ENCODE assay signal across 16 cellular contexts in the genomic region with DNA sequence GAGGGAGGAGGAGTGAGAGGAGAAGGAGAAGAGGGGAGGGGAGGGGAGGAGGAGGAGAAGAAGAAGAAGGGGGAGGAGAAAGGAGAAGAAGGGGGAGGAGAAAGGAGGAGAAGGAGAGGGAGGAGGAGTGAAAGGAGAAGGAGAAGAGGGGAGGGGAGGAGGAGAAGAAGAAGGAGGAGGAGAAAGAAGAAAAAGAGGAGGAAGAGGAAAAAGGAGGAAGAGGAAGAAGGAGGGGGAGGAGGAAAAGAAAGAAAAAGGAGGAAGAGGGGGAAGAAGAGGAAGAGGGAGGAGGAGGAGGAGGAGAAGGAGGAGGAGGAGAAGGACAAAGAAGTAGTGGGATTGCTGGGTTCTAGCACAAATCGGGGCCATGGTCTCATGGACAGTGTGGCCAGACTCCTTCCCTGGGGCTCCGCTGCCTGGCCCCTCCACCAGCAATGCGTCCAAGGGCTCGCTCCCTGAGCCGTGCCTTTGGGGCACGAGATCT. TPM values are rescaled to one million over a fixed set of nuclear protein-coding genes. Genes with fewer than 3 reads are reported as not detected.
DNase-seq lines count a peak whose midpoint lies in the region; ATAC-seq and TF ChIP-seq lines count a peak whose summit lies in the region.
"Had no signal": no experiment of that assay in that cellular context is flagged by ENCODE, and none has a peak within 500 bp of the region (broad histone marks: within the 10 kb centered on the region; RNA-seq: fewer than 3 reads in every experiment).

No MANE protein-coding gene starts in this region.

- TF ChIP-seq CTCF in Panc1 (IDR thresholded peaks at IDR 0.05) (no peak), fibroblast of lung (conservative IDR thresholded peaks at IDR 0.05 in 1 of 2, IDR thresholded peaks at IDR 0.05 in 1 of 2; ENCODE audit: low read depth in 1 of 2, low read length in 2 of 2) (no peak), vagina (IDR thresholded peaks at IDR 0.05) (no peak)

- CTCF ChIA-PET in Panc1 (lab: Charles Lee): interaction anchor here (0.6 kb wide), 1 partner anchor 19 kb away, joined by 4 read pairs; no protein-coding TSS in a partner anchor

- H3K4me1 ChIP-seq in Panc1 (ENCODE audit: control insufficient read depth, insufficient read depth, low read length) (peaks cover 14% of the 10 kb centered on the region), fibroblast of lung (ENCODE audit: control insufficient read depth, extremely low read depth, insufficient read depth, low read length) (no peaks in the 10 kb centered on the region), vagina (peaks cover 8% of the 10 kb centered on the region)

- no peak for DNase-seq in left ventricle myocardium superior
- no peak for DNase-seq in Right ventricle myocardium inferior (ENCODE audit: missing footprints)
- DNase-seq in Panc1 (ENCODE audit: low read depth, low spot score): no peak
- DNase-seq in fibroblast of lung (ENCODE audit: low read depth in 2 of 2): no peak
- no peak for DNase-seq in vagina (ENCODE audit: extremely low spot score in 2 of 2)
- DNase-seq in activated T-cell treated with anti-CD3 and anti-CD28 coated beads, Interleukin-2, amount 50 U/mL, for 24 hours: no peak
- no peak for DNase-seq in activated naive CD8-positive, alpha-beta T cell treated with anti-CD3 and anti-CD28 coated beads, Interleukin-2, amount 50 U/mL, for 24 hours
- DNase-seq: activated CD8-positive, alpha-beta memory T cell treated with anti-CD3 and anti-CD28 coated beads for 24 hours; GDM1; H9; islet precursor cell; NCI-H1436 treated with DMSO at 0.1 percent for 48 hours; stimulated activated CD4-positive, alpha-beta T cell treated with anti-CD3 and anti-CD28 coated beads, Interleukin-4, amount 100 ng/mL, for 4 hours had no signal

- peak overlapping the region; percentile 11 to 38; a peak in 3 of 4 replicates for H3K4me3 ChIP-seq in Panc1 (ENCODE audit: low read depth in 2 of 2, low read length in 2 of 2)
- H3K4me3 ChIP-seq in fibroblast of lung (replicated peaks in 1 of 4; ENCODE audit: control extremely low read depth in 1 of 4, insufficient read depth in 1 of 4, low read depth in 3 of 4, low read length in 4 of 4): peak overlapping the region in 1 of 4 experiments; percentile 14
- peak overlapping the region in 1 of 2 donors; percentile 16 for H3K4me3 ChIP-seq in vagina
- H3K4me3 ChIP-seq: tibial nerve had no signal

- intact Hi-C loops in left ventricle myocardium superior (cut with micrococcal nuclease): no loop called here
- intact Hi-C loops in Right ventricle myocardium inferior (cut with DNase I): no loop called here
- intact Hi-C loops in Panc1 (cut with micrococcal nuclease; ENCODE audit: unreplicated experiment): no loop called here
- intact Hi-C loops in vagina (cut with DNase I): no loop called here

- no peaks in the 10 kb centered on the region for H3K9me3 ChIP-seq in Panc1 (ENCODE audit: control insufficient read depth, insufficient read depth, low read depth, low read length)
- H3K9me3 ChIP-seq in fibroblast of lung (ENCODE audit: control insufficient read depth, insufficient read depth, low read depth, low read length): no peaks in the 10 kb centered on the region
- no peaks in the 10 kb centered on the region for H3K9me3 ChIP-seq in vagina
- H3K9me3 ChIP-seq: tibial nerve had no signal

- in situ Hi-C loops in Panc1 (cut with HindIII; ENCODE audit: low pct_unique_long_range_greater_than_20kb, low sequenced_read_pairs): no loop called here

- peak overlapping the region; percentile 80 for H3K27ac ChIP-seq in Panc1 (ENCODE audit: low read length)
- H3K27ac ChIP-seq in fibroblast of lung (ENCODE audit: insufficient read depth, low read length): no peak overlapping the region
- H3K27ac ChIP-seq in vagina: peak overlapping the region; percentile 53
- H3K27ac ChIP-seq: tibial nerve had no signal

- H2AFZ ChIP-seq in fibroblast of lung (ENCODE audit: low read length): peak overlapping the region; percentile 3

- peak; percentile 15 for ATAC-seq in left ventricle myocardium superior
- no peak for ATAC-seq in Right ventricle myocardium inferior
- no peak for ATAC-seq in Panc1
- no peak for ATAC-seq in GM18505 (IDR thresholded peaks at IDR 0.05; ENCODE audit: unreplicated experiment)
- no peak for ATAC-seq in activated naive CD8-positive, alpha-beta T cell treated with anti-CD3 and anti-CD28 coated beads, Interleukin-2, amount 50 U/mL, for 24 hours
- ATAC-seq: activated T-helper 17 cell treated with anti-CD3 and anti-CD28 coated beads, Interleukin-2, amount 50 U/mL, for 72 hours had no signal

- peaks cover 8% of the 10 kb centered on the region for H3K4me1 Mint-ChIP-seq in activated T-cell treated with anti-CD3 and anti-CD28 coated beads, Interleukin-2, amount 50 U/mL, for 24 hours (ENCODE audit: low read depth)
- H3K4me1 Mint-ChIP-seq in activated naive CD8-positive, alpha-beta T cell treated with anti-CD3 and anti-CD28 coated beads, Interleukin-2, amount 50 U/mL, for 24 hours: peaks cover 6% of the 10 kb centered on the region

- H3K9ac ChIP-seq in fibroblast of lung (ENCODE audit: insufficient read depth, low read length): no peak overlapping the region

- TF ChIP-seq POLR2A in vagina (IDR thresholded peaks at IDR 0.05) (no peak), GM18505 (IDR thresholded peaks at IDR 0.05; ENCODE audit: borderline replicate concordance, extremely low read depth, insufficient read depth, insufficient read length) (no peak)

- H3K36me3 ChIP-seq in Panc1 (ENCODE audit: control insufficient read depth, insufficient read depth, low read length): no peaks in the 10 kb centered on the region
- no peaks in the 10 kb centered on the region for H3K36me3 ChIP-seq in fibroblast of lung (ENCODE audit: control insufficient read depth, insufficient read depth, low read length)
- no peaks in the 10 kb centered on the region for H3K36me3 ChIP-seq in vagina
- H3K36me3 ChIP-seq: tibial nerve had no signal

- no peaks in the 10 kb centered on the region for H4K20me1 ChIP-seq in fibroblast of lung (ENCODE audit: control insufficient read depth, extremely low read depth, insufficient read depth, low read length)

- no peaks in the 10 kb centered on the region for H3K27me3 Mint-ChIP-seq in activated T-cell treated with anti-CD3 and anti-CD28 coated beads, Interleukin-2, amount 50 U/mL, for 24 hours
- peaks cover 2% of the 10 kb centered on the region for H3K27me3 Mint-ChIP-seq in activated naive CD8-positive, alpha-beta T cell treated with anti-CD3 and anti-CD28 coated beads, Interleukin-2, amount 50 U/mL, for 24 hours

- BruUV-seq in Panc1 (replicated peaks; lab: Mats Ljungman, UMichigan): no TSS peak

- H3K4me2 ChIP-seq in fibroblast of lung (ENCODE audit: extremely low read depth, insufficient read depth, low read length): no peak overlapping the region

- no peaks in the 10 kb centered on the region for H3K27me3 ChIP-seq in Panc1 (ENCODE audit: control insufficient read depth, insufficient read depth, low read length)
- H3K27me3 ChIP-seq in fibroblast of lung (ENCODE audit: control insufficient read depth, insufficient read depth, low read length): peaks cover 16% of the 10 kb centered on the region
- H3K27me3 ChIP-seq in vagina: no peaks in the 10 kb centered on the region

- POLR2A ChIA-PET in Panc1 (lab: Charles Lee): no interaction called here

- no peaks in the 10 kb centered on the region for H3K9me3 Mint-ChIP-seq in activated T-cell treated with anti-CD3 and anti-CD28 coated beads, Interleukin-2, amount 50 U/mL, for 24 hours
- H3K9me3 Mint-ChIP-seq in activated naive CD8-positive, alpha-beta T cell treated with anti-CD3 and anti-CD28 coated beads, Interleukin-2, amount 50 U/mL, for 24 hours: no peaks in the 10 kb centered on the region
- H3K9me3 Mint-ChIP-seq: activated T-helper 17 cell treated with anti-CD3 and anti-CD28 coated beads, Interleukin-2, amount 50 U/mL, for 72 hours; H9 had no signal

- no peak overlapping the region for H3K4me3 Mint-ChIP-seq in activated T-cell treated with anti-CD3 and anti-CD28 coated beads, Interleukin-2, amount 50 U/mL, for 24 hours
- no peak overlapping the region for H3K4me3 Mint-ChIP-seq in activated naive CD8-positive, alpha-beta T cell treated with anti-CD3 and anti-CD28 coated beads, Interleukin-2, amount 50 U/mL, for 24 hours
- H3K4me3 Mint-ChIP-seq: activated T-helper 17 cell treated with anti-CD3 and anti-CD28 coated beads, Interleukin-2, amount 50 U/mL, for 72 hours; H9 had no signal

- no peaks in the 10 kb centered on the region for H3K36me3 Mint-ChIP-seq in activated T-cell treated with anti-CD3 and anti-CD28 coated beads, Interleukin-2, amount 50 U/mL, for 24 hours (ENCODE audit: low read depth)
- H3K36me3 Mint-ChIP-seq in activated naive CD8-positive, alpha-beta T cell treated with anti-CD3 and anti-CD28 coated beads, Interleukin-2, amount 50 U/mL, for 24 hours (ENCODE audit: low read depth): no peaks in the 10 kb centered on the region

- H3K27ac Mint-ChIP-seq in activated T-cell treated with anti-CD3 and anti-CD28 coated beads, Interleukin-2, amount 50 U/mL, for 24 hours: no peak overlapping the region
- H3K27ac Mint-ChIP-seq in activated naive CD8-positive, alpha-beta T cell treated with anti-CD3 and anti-CD28 coated beads, Interleukin-2, amount 50 U/mL, for 24 hours: no peak overlapping the region
- H3K27ac Mint-ChIP-seq: H9 had no signal

- peaks cover 2% of the 10 kb centered on the region for H3K79me2 ChIP-seq in fibroblast of lung (ENCODE audit: control insufficient read depth, insufficient read depth, low read length)

RNA-seq across cellular contexts. Expression of a gene that starts 4.2 kb away (rescaled TPM):
- total RNA-seq in left ventricle myocardium superior (47.2 TPM), Right ventricle myocardium inferior (50.8 TPM), Panc1 (2021; ENCODE audit: unreplicated experiment) (125 TPM), fibroblast of lung (14.6 and 18.0 TPM in 2 replicates), vagina (30.0 TPM)
- 120 TPM for polyA plus RNA-seq in Panc1 (2012; ENCODE audit: insufficient read length)
- 3.2 TPM in 2 replicates for polyA plus RNA-seq in fibroblast of lung
- 11.9 and 15.1 TPM in 2 replicates for polyA plus RNA-seq in fibroblast of lung (2012)
- 4.1 and 4.6 TPM in 2 replicates for polyA minus RNA-seq in fibroblast of lung (ENCODE audit: low replicate concordance)

RNA-seq across cellular contexts. Expression of a gene that starts 22.1 kb away (rescaled TPM):
- total RNA-seq in left ventricle myocardium superior: 32.0 TPM
- total RNA-seq in Right ventricle myocardium inferior: 25.8 TPM
- 173 TPM for total RNA-seq in Panc1 (2021; ENCODE audit: unreplicated experiment)
- 196 TPM for polyA plus RNA-seq in Panc1 (2012; ENCODE audit: insufficient read length)
- total RNA-seq in fibroblast of lung: 22.9 and 35.5 TPM in 2 replicates
- 7.1 and 16.2 TPM in 2 replicates for polyA plus RNA-seq in fibroblast of lung
- 32.9 and 58.5 TPM in 2 replicates for polyA plus RNA-seq in fibroblast of lung (2012)
- polyA minus RNA-seq in fibroblast of lung (ENCODE audit: low replicate concordance): 43.6 and 98.3 TPM in 2 replicates
- total RNA-seq in vagina: 67.3 TPM

RNA-seq across cellular contexts. Expression of a gene that starts 29.7 kb away (rescaled TPM):
- total RNA-seq in left ventricle myocardium superior (0.22 TPM), Right ventricle myocardium inferior (0.32 TPM), Panc1 (2021; ENCODE audit: unreplicated experiment) (9.2 TPM), fibroblast of lung (under 0.01 TPM in 2 replicates), vagina (129 TPM)
- 13.7 TPM for polyA plus RNA-seq in Panc1 (2012; ENCODE audit: insufficient read length)
- polyA plus RNA-seq in fibroblast of lung: 0.05 and 0.10 TPM in 2 replicates
- polyA plus RNA-seq in fibroblast of lung (2012): 0.09 and 0.36 TPM in 2 replicates
- polyA minus RNA-seq in fibroblast of lung (ENCODE audit: low replicate concordance): 3.0 TPM in 1 of 2 replicates, not detected in the other
- total RNA-seq: activated T-helper 17 cell treated with anti-CD3 and anti-CD28 coated beads, Interleukin-2, amount 50 U/mL, for 72 hours had no signal

RNA-seq across cellular contexts. Expression of a gene that starts 43.5 kb away (rescaled TPM):
- total RNA-seq in left ventricle myocardium superior (11.8 TPM), Right ventricle myocardium inferior (13.3 TPM), Panc1 (2021; ENCODE audit: unreplicated experiment) (59.4 TPM), fibroblast of lung (19.3 and 21.3 TPM in 2 replicates), vagina (49.6 TPM)
- 81.5 TPM for polyA plus RNA-seq in Panc1 (2012; ENCODE audit: insufficient read length)
- 24.6 and 31.3 TPM in 2 replicates for polyA plus RNA-seq in fibroblast of lung
- polyA plus RNA-seq in fibroblast of lung (2012): 23.8 and 35.5 TPM in 2 replicates
- polyA minus RNA-seq in fibroblast of lung (ENCODE audit: low replicate concordance): 7.0 and 9.2 TPM in 2 replicates

Comparison
In these comparisons a context has a peak if more than half of its experiments do, and no peak if none do; other contexts are left out.
1. RNA of a gene that starts 29.7 kb away (total RNA-seq): 129 TPM in vagina (single experiment); 9.2 TPM in Panc1 (single experiment), 0.32 TPM in Right ventricle myocardium inferior (single experiment), 0.22 TPM in left ventricle myocardium superior (single experiment) and under 0.01 TPM in fibroblast of lung; every median in the first group is over 10 times any median in the second.